15 cellular contexts compared by ENCODE assay signal in genomic region chr10:111600772-111601171, GRCh38.
A peak's percentile ranks its signal among the peaks of the same experiment; 100 is the strongest.
DNase-seq lines count a peak whose midpoint lies in the region; ATAC-seq and TF ChIP-seq lines count a peak whose summit lies in the region.
"Had no signal": no experiment of that assay in that cellular context is flagged by ENCODE, and none has a peak within 500 bp of the region (broad histone marks: within the 10 kb centered on the region; RNA-seq: fewer than 3 reads in every experiment).

No MANE protein-coding gene starts in this region.

- no peak overlapping the region for H3K9ac ChIP-seq in mesendoderm (ENCODE audit: low read length)

- no peak overlapping the region for H4K8ac ChIP-seq in mesendoderm (ENCODE audit: low read depth, low read length)

- H3K9me3 ChIP-seq in right atrium auricular region = no peaks in the 10 kb centered on the region
- H3K9me3 ChIP-seq: lower lobe of right lung had no signal

- no peak overlapping the region for H2AK5ac ChIP-seq in mesendoderm (ENCODE audit: low read length)

- H3K4ac ChIP-seq in mesendoderm (ENCODE audit: low read depth, low read length) = no peak overlapping the region

- no peak overlapping the region for H3K4me2 ChIP-seq in mesendoderm (ENCODE audit: low read length)

- no peak overlapping the region for H4K5ac ChIP-seq in mesendoderm (ENCODE audit: low read length)

- POLR2A ChIA-PET in GM10248 (lab: Yijun Ruan, JAX) = no interaction called here

- H3K27me3 ChIP-seq in right atrium auricular region (no peaks in the 10 kb centered on the region), dorsolateral prefrontal cortex (no peaks in the 10 kb centered on the region), mesendoderm (ENCODE audit: insufficient read depth, low read length, poor library complexity) (no peaks in the 10 kb centered on the region)

- H3K18ac ChIP-seq in mesendoderm (ENCODE audit: low read length) = no peak overlapping the region

- H3K36me3 ChIP-seq in right atrium auricular region = no peaks in the 10 kb centered on the region
- no peaks in the 10 kb centered on the region for H3K36me3 ChIP-seq in mesendoderm (ENCODE audit: control insufficient read depth, insufficient read depth, low read length)
- H3K36me3 ChIP-seq: lower lobe of right lung had no signal

- TF ChIP-seq CTCF in right atrium auricular region (IDR thresholded peaks at IDR 0.05) = no peak
- peak in 19 of 56 donors; percentile 9 to 40 (median 21) for TF ChIP-seq CTCF in dorsolateral prefrontal cortex (IDR thresholded peaks at IDR 0.05 in 54 of 56, conservative IDR thresholded peaks at IDR 0.05 in 2 of 56; ENCODE audit: low read depth in 1 of 56, partially characterized antibody in 56 of 56)
- no peak for TF ChIP-seq CTCF in GM10248 (IDR thresholded peaks at IDR 0.05; ENCODE audit: control extremely low read depth, extremely low read depth, low read depth, missing control alignments)

- no peak overlapping the region for H3K23ac ChIP-seq in mesendoderm (ENCODE audit: low read length)

- CTCF ChIA-PET in GM10248 (lab: Yijun Ruan, JAX) = interaction anchor here (1.9 kb wide), 1 partner anchor 10 kb away, joined by 6 read pairs; no protein-coding TSS in a partner anchor

- H3K27ac ChIP-seq in right atrium auricular region (no peak overlapping the region), dorsolateral prefrontal cortex (peak overlapping the region in 3 of 59 donors; percentile 1 to 18 (median 12)), mesendoderm (ENCODE audit: low read depth, low read length) (no peak overlapping the region)
- H3K27ac ChIP-seq: lower lobe of right lung had no signal

- H2BK120ac ChIP-seq in mesendoderm (ENCODE audit: low read depth, low read length) = no peak overlapping the region

- H3K56ac ChIP-seq in mesendoderm (ENCODE audit: low read length) = no peak overlapping the region

- DNase-seq in Right ventricle myocardium superior = peak; percentile 46
- DNase-seq in right atrium auricular region (ENCODE audit: low spot score) = no peak
- DNase-seq in dorsolateral prefrontal cortex = peak; percentile 42 to 80 (median 62)
- DNase-seq in mesendoderm = peak; percentile 1
- peak; percentile 75 for DNase-seq in superior temporal gyrus (ENCODE audit: extremely low spot score)
- DNase-seq in stimulated activated naive CD4-positive, alpha-beta T cell treated with Interleukin-2 at 50 U/mL for 16 hours (lab: John Stamatoyannopoulos, UW) = no peak
- DNase-seq in GM10248 (ENCODE audit: extremely low spot score) = no peak
- DNase-seq in NCI-H1694 treated with DMSO at 0.1 percent for 48 hours (lab: John Stamatoyannopoulos, UW) = no peak
- DNase-seq: activated CD8-positive, alpha-beta memory T cell treated with anti-CD3 and anti-CD28 coated beads, Interleukin-2, amount 10 ng/mL, durations not matched to agents 7 days and 5 days; CD4-positive, alpha-beta memory T cell; DND-41; lower lobe of right lung; NCI-H187; T-helper 9 cell had no signal

- H3K4me1 ChIP-seq in right atrium auricular region = no peaks in the 10 kb centered on the region
- no peaks in the 10 kb centered on the region for H3K4me1 ChIP-seq in mesendoderm (ENCODE audit: control insufficient read depth, low read depth, low read length)
- H3K4me1 ChIP-seq: lower lobe of right lung had no signal

- no peaks in the 10 kb centered on the region for H3K79me1 ChIP-seq in mesendoderm (ENCODE audit: low read length)

- intact Hi-C loops in Right ventricle myocardium superior (cut with DNase I) (no loop called here), dorsolateral prefrontal cortex (cut with DNase I) (no loop called here)

- no peak overlapping the region for H2BK5ac ChIP-seq in mesendoderm (ENCODE audit: low read length)

- WGBS in mesendoderm (ENCODE audit: extremely low coverage, insufficient coverage, low lambda C conversion rate) = no CpG with 5 or more reads among the region's 3 CpGs

- peak; percentile 82 for ATAC-seq in Right ventricle myocardium superior (ENCODE audit: poor library complexity)
- ATAC-seq: activated CD8-positive, alpha-beta memory T cell treated with anti-CD3 and anti-CD28 coated beads, Interleukin-2, amount 10 ng/mL, durations not matched to agents 7 days and 5 days; lower lobe of right lung; natural killer cell treated with Interleukin-12 subunit alpha and Interleukin-12 subunit beta and Interleukin-15 and Interleukin-18, amount 100 ng/mL, for 72 hours had no signal

- no peaks in the 10 kb centered on the region for H3K79me2 ChIP-seq in mesendoderm (ENCODE audit: control insufficient read depth, insufficient read depth, low read length)

- no peak overlapping the region for H3K4me3 ChIP-seq in right atrium auricular region
- no peak overlapping the region for H3K4me3 ChIP-seq in dorsolateral prefrontal cortex
- no peak overlapping the region for H3K4me3 ChIP-seq in mesendoderm (ENCODE audit: low read length)
- H3K4me3 ChIP-seq: lower lobe of right lung had no signal

- H2BK15ac ChIP-seq in mesendoderm (replicated peaks; ENCODE audit: low read depth) = no peak overlapping the region

Comparison
In these comparisons a context has a peak if more than half of its experiments do, and no peak if none do; other contexts are left out.
1. DNase-seq: peak in Right ventricle myocardium superior (single experiment), dorsolateral prefrontal cortex (10 of 10), mesendoderm (single experiment) and superior temporal gyrus (single experiment); none in right atrium auricular region (single experiment), stimulated activated naive CD4-positive, alpha-beta T cell treated with Interleukin-2 at 50 U/mL for 16 hours (single experiment), GM10248 (single experiment) and NCI-H1694 treated with DMSO at 0.1 percent for 48 hours (single experiment).